ENCODE assay signal across 34 cellular contexts in genomic region chr3:17912011-17912760, GRCh38.
A peak's percentile ranks its signal among the peaks of the same experiment; 100 is the strongest.
DNase-seq lines count a peak whose midpoint lies in the region; ATAC-seq and TF ChIP-seq lines count a peak whose summit lies in the region.
"Had no signal": no experiment of that assay in that cellular context is flagged by ENCODE, and none has a peak within 500 bp of the region (broad histone marks: within the 10 kb centered on the region; RNA-seq: fewer than 3 reads in every experiment).

No MANE protein-coding gene starts in this region.

- no peaks in the 10 kb centered on the region for H3K27me3 ChIP-seq in BLaER1 treated with 17β-estradiol and CSF1 and Interleukin-3, amounts not matched to agents 10 nM and 100 nM
- H3K27me3 ChIP-seq in Loucy (ENCODE audit: insufficient read depth, low read length, poor library complexity, severe bottlenecking), result no peaks in the 10 kb centered on the region
- H3K27me3 ChIP-seq: brain microvascular endothelial cell, vagina had no signal

- no peak for ATAC-seq in activated CD4-positive, alpha-beta T cell treated with anti-CD3 and anti-CD28 coated beads for 36 hours
- ATAC-seq: HCT116, Panc1, psoas muscle had no signal

- H3K27ac ChIP-seq in BLaER1 treated with 17β-estradiol and CSF1 and Interleukin-3, amounts not matched to agents 10 nM and 100 nM, result peak overlapping the region in 8 of 11 experiments; percentile 30 to 92 (median 86); a peak in 15 of 22 replicates
- H3K27ac ChIP-seq in OCI-LY7 (ENCODE audit: low read depth, low read length, poor library complexity, severe bottlenecking), result no peak overlapping the region
- H3K27ac ChIP-seq: brain microvascular endothelial cell, psoas muscle, tibial artery, vagina, VCaP had no signal

- in situ Hi-C loops in GM13976 (cut with MboI; ENCODE audit: low sequenced_read_pairs, unreplicated experiment), result no loop called here

- no peaks in the 10 kb centered on the region for H3K79me2 ChIP-seq in Loucy (ENCODE audit: insufficient read depth, low read length)
- no peaks in the 10 kb centered on the region for H3K79me2 ChIP-seq in OCI-LY7 (ENCODE audit: insufficient read depth, low read depth, low read length)

- H3K9ac ChIP-seq in BLaER1 treated with 17β-estradiol and CSF1 and Interleukin-3, amounts not matched to agents 10 nM and 100 nM, result peak overlapping the region in 8 of 11 experiments; percentile 8 to 79 (median 68); a peak in 15 of 22 replicates
- H3K9ac ChIP-seq in Loucy (ENCODE audit: low read depth, low read length, poor library complexity, severe bottlenecking), result peak overlapping the region; percentile 28

- H3K27ac Mint-ChIP-seq in activated CD4-positive, alpha-beta T cell treated with anti-CD3 and anti-CD28 coated beads for 36 hours, result no peak overlapping the region
- H3K27ac Mint-ChIP-seq: activated naive CD4-positive, alpha-beta T cell treated with anti-CD3 and anti-CD28 coated beads, Interleukin-2, amount 50 U/mL, for 24 hours; IgD-negative memory B cell; nephron had no signal

- peak overlapping the region in 5 of 10 experiments; percentile 16 to 47 (median 34); a peak in 6 of 20 replicates for H3K4me3 ChIP-seq in BLaER1 treated with 17β-estradiol and CSF1 and Interleukin-3, amounts not matched to agents 10 nM and 100 nM
- H3K4me3 ChIP-seq in Loucy (ENCODE audit: low read length, poor library complexity, severe bottlenecking), result no peak overlapping the region
- peak overlapping the region; percentile 8 for H3K4me3 ChIP-seq in OCI-LY7 (ENCODE audit: low read depth, low read length, poor library complexity, severe bottlenecking)
- H3K4me3 ChIP-seq: lung, psoas muscle, tibial artery, vagina had no signal

- intact Hi-C loops in OCI-LY7 (cut with micrococcal nuclease; ENCODE audit: unreplicated experiment), result no loop called here
- intact Hi-C loops in activated CD4-positive, alpha-beta T cell treated with anti-CD3 and anti-CD28 coated beads for 36 hours (cut with DNase I, micrococcal nuclease), result no loop called here

- no peaks in the 10 kb centered on the region for H3K9me3 Mint-ChIP-seq in activated CD4-positive, alpha-beta T cell treated with anti-CD3 and anti-CD28 coated beads for 36 hours (ENCODE audit: low read depth)
- H3K9me3 Mint-ChIP-seq: activated naive CD4-positive, alpha-beta T cell treated with anti-CD3 and anti-CD28 coated beads, Interleukin-2, amount 50 U/mL, for 24 hours; IgD-negative memory B cell; nephron had no signal

- POLR2A ChIA-PET in OCI-LY7 (lab: Charles Lee), result interaction anchor here (0.6 to 1.1 kb wide), 2 partner anchors 159 to 230 kb away, joined by 3 to 5 read pairs; no protein-coding TSS in a partner anchor
- POLR2A ChIA-PET in activated CD4-positive, alpha-beta T cell treated with anti-CD3 and anti-CD28 coated beads for 36 hours (lab: Charles Lee), result no interaction called here

- TF ChIP-seq CTCF in Loucy (conservative IDR thresholded peaks at IDR 0.05; ENCODE audit: low read length) (no peak), OCI-LY7 (conservative IDR thresholded peaks at IDR 0.05; ENCODE audit: low read length) (no peak), GM13976 (IDR thresholded peaks at IDR 0.05; ENCODE audit: borderline replicate concordance, control extremely low read depth, extremely low read depth, insufficient read depth, missing control alignments) (no peak)

- CTCF ChIA-PET in OCI-LY7 (lab: Charles Lee; ENCODE audit: unreplicated experiment), result no interaction called here
- CTCF ChIA-PET in activated CD4-positive, alpha-beta T cell treated with anti-CD3 and anti-CD28 coated beads for 36 hours (lab: Charles Lee), result no interaction called here

- H3K36me3 Mint-ChIP-seq in activated CD4-positive, alpha-beta T cell treated with anti-CD3 and anti-CD28 coated beads for 36 hours (ENCODE audit: low read depth), result no peaks in the 10 kb centered on the region
- H3K36me3 Mint-ChIP-seq: activated naive CD4-positive, alpha-beta T cell treated with anti-CD3 and anti-CD28 coated beads, Interleukin-2, amount 50 U/mL, for 24 hours; IgD-negative memory B cell had no signal

- no peaks in the 10 kb centered on the region for H4K20me1 ChIP-seq in BLaER1 treated with 17β-estradiol and CSF1 and Interleukin-3, amounts not matched to agents 10 nM and 100 nM
- H4K20me1 ChIP-seq in Loucy (ENCODE audit: insufficient read depth, low read length, poor library complexity, severe bottlenecking) (no peaks in the 10 kb centered on the region), OCI-LY7 (ENCODE audit: insufficient read depth, low read length) (no peaks in the 10 kb centered on the region)

- no TSS peak for BruUV-seq in OCI-LY7 (replicated peaks; lab: Mats Ljungman, UMichigan)

- H3K9me3 ChIP-seq in BLaER1 treated with 17β-estradiol and CSF1 and Interleukin-3, amounts not matched to agents 10 nM and 100 nM (replicated peaks in 1 of 11), result peaks cover 6 to 21% (median 10%) of the 10 kb centered on the region in 11 experiments
- H3K9me3 ChIP-seq in Loucy (ENCODE audit: insufficient read depth, low read depth, low read length), result no peaks in the 10 kb centered on the region
- H3K9me3 ChIP-seq in OCI-LY7 (ENCODE audit: low read length), result no peaks in the 10 kb centered on the region
- H3K9me3 ChIP-seq: Caco-2, psoas muscle, tibial artery, vagina had no signal

- H3K4me2 ChIP-seq in BLaER1 treated with 17β-estradiol and CSF1 and Interleukin-3, amounts not matched to agents 10 nM and 100 nM, result peak overlapping the region; percentile 62 to 85 (median 79)
- H3K4me2 ChIP-seq in Loucy (ENCODE audit: low read depth, low read length, poor library complexity, severe bottlenecking) (peak overlapping the region; percentile 12), OCI-LY7 (ENCODE audit: low read length) (peak overlapping the region; percentile 60)

- H3K9me2 ChIP-seq in Loucy (replicated peaks; ENCODE audit: low read depth, low read length) (no peaks in the 10 kb centered on the region), OCI-LY7 (ENCODE audit: insufficient read depth, low read length) (no peaks in the 10 kb centered on the region)

- no peaks in the 10 kb centered on the region for H3F3A ChIP-seq in Loucy (ENCODE audit: low read depth)

- H3K36me3 ChIP-seq in BLaER1 treated with 17β-estradiol and CSF1 and Interleukin-3, amounts not matched to agents 10 nM and 100 nM, result peaks cover 0 to 6% (median 0%) of the 10 kb centered on the region in 11 experiments; a peak in 3 of 22 replicates
- H3K36me3 ChIP-seq in Loucy (ENCODE audit: insufficient read depth, low read length) (no peaks in the 10 kb centered on the region), OCI-LY7 (ENCODE audit: insufficient read depth, low read length) (no peaks in the 10 kb centered on the region)
- H3K36me3 ChIP-seq: brain microvascular endothelial cell, tibial artery, vagina had no signal

- no peak overlapping the region for H3K4me3 Mint-ChIP-seq in activated CD4-positive, alpha-beta T cell treated with anti-CD3 and anti-CD28 coated beads for 36 hours
- H3K4me3 Mint-ChIP-seq: activated naive CD4-positive, alpha-beta T cell treated with anti-CD3 and anti-CD28 coated beads, Interleukin-2, amount 50 U/mL, for 24 hours; IgD-negative memory B cell; nephron had no signal

- peaks cover 30 to 89% (median 79%) of the 10 kb centered on the region in 10 experiments for H3K4me1 ChIP-seq in BLaER1 treated with 17β-estradiol and CSF1 and Interleukin-3, amounts not matched to agents 10 nM and 100 nM
- H3K4me1 ChIP-seq in Loucy (ENCODE audit: insufficient read depth, low read length, poor library complexity, severe bottlenecking) (peaks cover 83% of the 10 kb centered on the region), OCI-LY7 (ENCODE audit: insufficient read depth, low read length, poor library complexity, severe bottlenecking) (peaks cover 34% of the 10 kb centered on the region)
- H3K4me1 ChIP-seq: Caco-2, psoas muscle, tibial artery, vagina had no signal

- peaks cover 8% of the 10 kb centered on the region for H3K27me3 Mint-ChIP-seq in activated CD4-positive, alpha-beta T cell treated with anti-CD3 and anti-CD28 coated beads for 36 hours

- DNase-seq in OCI-LY7 (ENCODE audit: low spot score) (no peak), left kidney (ENCODE audit: low read depth, low spot score) (peak; percentile 22), NCI-H2196 treated with DMSO at 0.1 percent for 48 hours (lab: John Stamatoyannopoulos, UW; ENCODE audit: unreplicated experiment) (no peak), LoVo (ENCODE audit: low spot score) (no peak), GM13976 (ENCODE audit: low spot score) (no peak)
- no peak for DNase-seq in activated CD4-positive, alpha-beta T cell treated with anti-CD3 and anti-CD28 coated beads for 36 hours
- DNase-seq: ACHN; activated CD4-positive, alpha-beta T cell treated with anti-CD3 and anti-CD28 coated beads for 48 hours; activated CD8-positive, alpha-beta memory T cell treated with anti-CD3 and anti-CD28 coated beads for 24 hours; activated T-cell treated with anti-CD3 and anti-CD28 coated beads for 4 hours; amygdala; brain microvascular endothelial cell; Caco-2; GDM1; hippocampal formation; NCI-H1694; NCI-H2171; NCI-H510A treated with DMSO at 0.1 percent for 48 hours; NK-92 treated with Interleukin-12 subunit alpha and Interleukin-12 subunit beta, amount 100 ng/mL, for 24 hours; psoas muscle; Right ventricle myocardium superior; stimulated activated CD4-positive, alpha-beta T cell treated with anti-CD3 and anti-CD28 coated beads, Interleukin-4, amount 100 ng/mL, for 24 hours; T-helper 2 cell; tibial artery had no signal

- H3K4me1 Mint-ChIP-seq in activated CD4-positive, alpha-beta T cell treated with anti-CD3 and anti-CD28 coated beads for 36 hours, result no peaks in the 10 kb centered on the region
- H3K4me1 Mint-ChIP-seq: activated naive CD4-positive, alpha-beta T cell treated with anti-CD3 and anti-CD28 coated beads, Interleukin-2, amount 50 U/mL, for 24 hours had no signal

- H2AFZ ChIP-seq in Loucy (ENCODE audit: low read length) (no peak overlapping the region), OCI-LY7 (ENCODE audit: low read length) (peak overlapping the region; percentile 85)

Comparison
In these comparisons a context has a peak if more than half of its experiments do, and no peak if none do; other contexts are left out.
1. H3K4me2 ChIP-seq: peak in every context shown above with its lines; median percentile 79 in BLaER1 treated with 17β-estradiol and CSF1 and Interleukin-3, amounts not matched to agents 10 nM and 100 nM; 60 in OCI-LY7; 12 in Loucy.